Comparison of ENCODE assay signal across 16 cellular contexts in genomic region chr6:1641391-1641790, GRCh38. TPM values are rescaled to one million over a fixed set of nuclear protein-coding genes. Genes with fewer than 3 reads are reported as not detected.
DNase-seq lines count a peak whose midpoint lies in the region; ATAC-seq and TF ChIP-seq lines count a peak whose summit lies in the region.
"Had no signal": no experiment of that assay in that cellular context is flagged by ENCODE, and none has a peak within 500 bp of the region (broad histone marks: within the 10 kb centered on the region; RNA-seq: fewer than 3 reads in every experiment).

No MANE protein-coding gene starts in this region.

- ATAC-seq in lung (ENCODE audit: insufficient read depth, low FRiP score) (peak; percentile 69), HG03521 (IDR thresholded peaks at IDR 0.05; ENCODE audit: unreplicated experiment) (no peak), HG02840 (IDR thresholded peaks at IDR 0.05; ENCODE audit: low FRiP score, unreplicated experiment) (no peak)
- ATAC-seq: stimulated activated naive CD8-positive, alpha-beta T cell treated with anti-CD3 and anti-CD28 coated beads, Interleukin-15, amount 100 ng/mL, for 72 hours had no signal

- dilution Hi-C loops in mammary epithelial cell (cut with HindIII; ENCODE audit: low sequenced_read_pairs): no loop called here

- H3K36me3 ChIP-seq in BLaER1: no peaks in the 10 kb centered on the region
- H3K36me3 ChIP-seq in mammary epithelial cell (ENCODE audit: insufficient read depth, low read length): no peaks in the 10 kb centered on the region
- no peaks in the 10 kb centered on the region for H3K36me3 ChIP-seq in lung (ENCODE audit: control insufficient read depth in 2 of 2, insufficient read depth in 2 of 2, low read length in 2 of 2)
- H3K36me3 ChIP-seq: brain microvascular endothelial cell, HAP-1, SJSA1, WERI-Rb-1 had no signal

- H3K27me3 ChIP-seq in BLaER1 (no peaks in the 10 kb centered on the region), mammary epithelial cell (ENCODE audit: insufficient read depth, low read length) (no peaks in the 10 kb centered on the region), lung (ENCODE audit: control insufficient read depth, insufficient read depth) (no peaks in the 10 kb centered on the region)
- H3K27me3 ChIP-seq: brain microvascular endothelial cell, SJSA1 had no signal

- H2AFZ ChIP-seq in mammary epithelial cell (ENCODE audit: low read depth, low read length): no peak overlapping the region

- H3K9ac ChIP-seq in BLaER1 (no peak overlapping the region), mammary epithelial cell (ENCODE audit: insufficient read depth, low read length) (no peak overlapping the region)

- TF ChIP-seq CTCF in mammary epithelial cell (conservative IDR thresholded peaks at IDR 0.05 in 1 of 2, IDR thresholded peaks at IDR 0.05 in 1 of 2; ENCODE audit: extremely low read depth in 1 of 2, insufficient read depth in 1 of 2, low read depth in 1 of 2, low read length in 2 of 2) (no peak), lung (IDR thresholded peaks at IDR 0.05; ENCODE audit: control extremely low read depth, extremely low read depth) (no peak)

- H3K4me1 ChIP-seq in BLaER1: peaks cover 80% of the 10 kb centered on the region
- H3K4me1 ChIP-seq in mammary epithelial cell (ENCODE audit: insufficient read depth, low read length): peaks cover 28% of the 10 kb centered on the region
- H3K4me1 ChIP-seq in lung (ENCODE audit: control insufficient read depth in 2 of 2, insufficient read depth in 2 of 2, low read length in 2 of 2): peaks cover 0 to 5% of the 10 kb centered on the region in 2 donors
- H3K4me1 ChIP-seq: HAP-1, SJSA1 had no signal

- H4K20me1 ChIP-seq in BLaER1 (no peaks in the 10 kb centered on the region), mammary epithelial cell (ENCODE audit: insufficient read depth, low read length) (no peaks in the 10 kb centered on the region)

- H3K9me3 ChIP-seq in BLaER1: no peaks in the 10 kb centered on the region
- no peaks in the 10 kb centered on the region for H3K9me3 ChIP-seq in mammary epithelial cell (replicated peaks; ENCODE audit: insufficient read depth, low read length)
- H3K9me3 ChIP-seq in lung (ENCODE audit: control insufficient read depth in 2 of 2, insufficient read depth in 1 of 2, low read length in 1 of 2): peaks cover 0 to 4% of the 10 kb centered on the region in 2 donors
- H3K9me3 ChIP-seq: HAP-1, SJSA1 had no signal

- WGBS in mammary epithelial cell (ENCODE audit: low coverage, missing lambda C conversion rate): 79% methylated on average over 9 of the region's 11 CpGs
- WGBS in lung, 2 donors: 73 to 89% methylated on average over 11 of the region's 11 CpGs

- in situ Hi-C loops in mammary epithelial cell (cut with MboI; ENCODE audit: low sequenced_read_pairs in 2 of 2): no loop called here

- intact Hi-C loops in mammary epithelial cell (cut with micrococcal nuclease) (no loop called here), posterior vena cava (cut with DNase I) (no loop called here)

- DNase-seq in HPDE6-E6E7 (ENCODE audit: extremely low spot score): peak; percentile 94
- peak; percentile 81 for DNase-seq in mammary epithelial cell
- DNase-seq in lung (ENCODE audit: low spot score): peak; percentile 43
- DNase-seq in cortex of kidney (lab: John Stamatoyannopoulos, UW): no peak
- DNase-seq in posterior vena cava (ENCODE audit: low spot score): no peak
- DNase-seq: activated naive CD4-positive, alpha-beta T cell treated with Interleukin-2 at 50 U/mL for 16 hours; brain microvascular endothelial cell; midbrain; stimulated activated naive CD8-positive, alpha-beta T cell treated with anti-CD3 and anti-CD28 coated beads, Interleukin-15, amount 100 ng/mL, for 72 hours; WERI-Rb-1 had no signal

- H3K4me2 ChIP-seq in BLaER1 (peak overlapping the region; percentile 76), mammary epithelial cell (ENCODE audit: insufficient read depth, low read depth, low read length) (peak overlapping the region; percentile 29)
- H3K4me2 ChIP-seq: smooth muscle cell had no signal

- H3K27ac ChIP-seq in BLaER1 (peak overlapping the region; percentile 20; the same call in 1 of the 2 replicates), mammary epithelial cell (ENCODE audit: insufficient read depth, low read depth, low read length) (no peak overlapping the region), lung (ENCODE audit: low read depth in 1 of 2, low read length in 1 of 2) (no peak overlapping the region)
- H3K27ac ChIP-seq: brain microvascular endothelial cell, SJSA1, WERI-Rb-1 had no signal

- BruUV-seq in mammary epithelial cell (replicated peaks; lab: Mats Ljungman, UMichigan): no TSS peak

- CTCF ChIA-PET in mammary epithelial cell (lab: Charles Lee; ENCODE audit: low non-redundant PET): no interaction called here

- H3K79me2 ChIP-seq in mammary epithelial cell (ENCODE audit: insufficient read depth, low read length): no peaks in the 10 kb centered on the region

- no peak overlapping the region for H3K4me3 ChIP-seq in BLaER1
- no peak overlapping the region for H3K4me3 ChIP-seq in mammary epithelial cell (replicated peaks in 1 of 3; ENCODE audit: insufficient read depth in 1 of 3, low read depth in 2 of 3, low read length in 3 of 3)
- no peak overlapping the region for H3K4me3 ChIP-seq in lung
- H3K4me3 ChIP-seq: HAP-1, SJSA1, smooth muscle cell had no signal

RNA-seq across cellular contexts. Expression of gene FOXC1, which starts 31.7 kb away (rescaled TPM):
- total RNA-seq in mammary epithelial cell (10 to 100 TPM; 12.1 to 15.8 TPM), lung (1 to 10 TPM; 2.7 to 6.2 TPM), posterior vena cava (10 to 100 TPM; 27.6 to 33.5 TPM)
- polyA plus RNA-seq in mammary epithelial cell (4.6 TPM), lung (1 to 10 TPM; 1.4 to 2.2 TPM)
- polyA minus RNA-seq in mammary epithelial cell: 1.7 TPM

Comparison
In these comparisons a context has a peak if more than half of its experiments do, and no peak if none do; other contexts are left out.
1. DNase-seq: peak in HPDE6-E6E7 (single experiment), mammary epithelial cell (single experiment) and lung (single experiment); none in cortex of kidney (single experiment) and posterior vena cava (single experiment).